15 cellular contexts compared by ENCODE assay signal in the genomic region with DNA sequence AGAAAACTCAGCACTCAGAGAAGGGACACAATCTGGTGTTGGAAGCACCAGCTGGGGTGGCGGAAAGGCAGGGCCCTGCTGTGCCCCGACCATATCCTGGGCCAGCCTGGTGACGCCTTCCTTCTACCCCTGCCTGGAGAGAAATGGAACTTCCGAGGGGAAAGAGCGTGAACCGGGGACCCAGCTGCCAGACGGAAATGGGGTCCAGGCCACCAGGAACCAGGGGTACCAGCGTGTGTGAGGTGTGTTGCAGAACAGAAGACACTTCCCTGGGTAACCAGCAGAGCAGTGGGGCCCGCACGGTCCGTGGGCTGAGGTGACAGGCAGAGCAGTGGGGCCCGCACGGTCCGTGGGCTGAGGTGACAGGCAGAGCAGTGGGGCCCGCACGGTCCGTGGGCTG. TPM values are rescaled to one million over a fixed set of nuclear protein-coding genes. Genes with fewer than 3 reads are reported as not detected.
DNase-seq lines count a peak whose midpoint lies in the region; ATAC-seq and TF ChIP-seq lines count a peak whose summit lies in the region.
"Had no signal": no experiment of that assay in that cellular context is flagged by ENCODE, and none has a peak within 500 bp of the region (broad histone marks: within the 10 kb centered on the region; RNA-seq: fewer than 3 reads in every experiment).

No MANE protein-coding gene starts in this region.

- CTCF ChIA-PET in activated CD8-positive, alpha-beta T cell treated with anti-CD3 and anti-CD28 coated beads for 36 hours (lab: Charles Lee), result interaction anchor here (1.1 kb wide), 1 partner anchor 83 kb away, joined by 3 read pairs; no protein-coding TSS in a partner anchor
- CTCF ChIA-PET in activated CD8-positive, alpha-beta T cell treated with anti-CD3 and anti-CD28 coated beads, Interleukin-2, amount 10 ng/mL, durations not matched to agents 7 days and 5 days (lab: Charles Lee), result no interaction called here
- CTCF ChIA-PET in RWPE1 (lab: Yijun Ruan, JAX), result no interaction called here
- CTCF ChIA-PET in activated CD4-positive, alpha-beta memory T cell treated with anti-CD3 and anti-CD28 coated beads, Interleukin-2, amount 10 ng/mL, durations not matched to agents 7 days and 5 days (lab: Charles Lee), result no interaction called here

- peaks cover 12% of the 10 kb centered on the region for H3K9me3 ChIP-seq in psoas muscle
- H3K9me3 ChIP-seq in lower lobe of right lung, result peaks cover 8% of the 10 kb centered on the region

- POLR2A ChIA-PET in activated CD8-positive, alpha-beta T cell treated with anti-CD3 and anti-CD28 coated beads for 36 hours (lab: Charles Lee), result interaction anchor here (0.7 kb wide), 1 partner anchor 184 kb away, joined by 3 read pairs; no protein-coding TSS in a partner anchor
- POLR2A ChIA-PET in activated CD8-positive, alpha-beta T cell treated with anti-CD3 and anti-CD28 coated beads, Interleukin-2, amount 10 ng/mL, durations not matched to agents 7 days and 5 days (lab: Charles Lee), result no interaction called here
- POLR2A ChIA-PET in RWPE1 (lab: Yijun Ruan, JAX; ENCODE audit: low non-redundant PET), result no interaction called here
- POLR2A ChIA-PET in activated CD4-positive, alpha-beta memory T cell treated with anti-CD3 and anti-CD28 coated beads, Interleukin-2, amount 10 ng/mL, durations not matched to agents 7 days and 5 days (lab: Charles Lee), result no interaction called here

- peaks cover 13% of the 10 kb centered on the region for H3K9me3 Mint-ChIP-seq in activated CD8-positive, alpha-beta T cell treated with anti-CD3 and anti-CD28 coated beads for 36 hours
- H3K9me3 Mint-ChIP-seq in activated CD8-positive, alpha-beta T cell treated with anti-CD3 and anti-CD28 coated beads, Interleukin-2, amount 10 ng/mL, durations not matched to agents 7 days and 5 days (ENCODE audit: insufficient read depth), result peaks cover 13% of the 10 kb centered on the region
- H3K9me3 Mint-ChIP-seq in activated CD4-positive, alpha-beta memory T cell treated with anti-CD3 and anti-CD28 coated beads, Interleukin-2, amount 10 ng/mL, durations not matched to agents 7 days and 5 days, result peaks cover 9% of the 10 kb centered on the region

- H3K4me3 ChIP-seq in psoas muscle (no peak overlapping the region), lower lobe of right lung (no peak overlapping the region)

- 90 to 96% (median 96%) methylated on average over 11 to 14 of the region's 17 CpGs for WGBS in psoas muscle, 3 donors

- peak overlapping the region; percentile 30 for H3K27ac Mint-ChIP-seq in activated CD8-positive, alpha-beta T cell treated with anti-CD3 and anti-CD28 coated beads for 36 hours
- no peak overlapping the region for H3K27ac Mint-ChIP-seq in activated CD8-positive, alpha-beta T cell treated with anti-CD3 and anti-CD28 coated beads, Interleukin-2, amount 10 ng/mL, durations not matched to agents 7 days and 5 days
- no peak overlapping the region for H3K27ac Mint-ChIP-seq in activated CD4-positive, alpha-beta memory T cell treated with anti-CD3 and anti-CD28 coated beads, Interleukin-2, amount 10 ng/mL, durations not matched to agents 7 days and 5 days
- H3K27ac Mint-ChIP-seq: CD14-positive monocyte had no signal

- peak; percentile 27 for DNase-seq in activated CD8-positive, alpha-beta T cell treated with anti-CD3 and anti-CD28 coated beads for 36 hours
- DNase-seq in activated CD8-positive, alpha-beta T cell treated with anti-CD3 and anti-CD28 coated beads, Interleukin-2, amount 10 ng/mL, durations not matched to agents 7 days and 5 days, result no peak
- DNase-seq in RWPE1 (ENCODE audit: low spot score) (no peak), psoas muscle (peak; percentile 2 to 30), lower lobe of right lung (no peak)
- DNase-seq in activated CD4-positive, alpha-beta memory T cell treated with anti-CD3 and anti-CD28 coated beads, Interleukin-2, amount 10 ng/mL, durations not matched to agents 7 days and 5 days, result no peak
- DNase-seq: KBM-7, NCI-H1436 treated with DMSO at 0.1 percent for 48 hours, NCI-H2029 treated with DMSO at 0.1 percent for 48 hours, NCI-H748 treated with DMSO at 0.1 percent for 48 hours, PC-3 had no signal

- no peak overlapping the region for H3K4me3 Mint-ChIP-seq in activated CD8-positive, alpha-beta T cell treated with anti-CD3 and anti-CD28 coated beads for 36 hours
- H3K4me3 Mint-ChIP-seq in activated CD8-positive, alpha-beta T cell treated with anti-CD3 and anti-CD28 coated beads, Interleukin-2, amount 10 ng/mL, durations not matched to agents 7 days and 5 days, result no peak overlapping the region
- H3K4me3 Mint-ChIP-seq in activated CD4-positive, alpha-beta memory T cell treated with anti-CD3 and anti-CD28 coated beads, Interleukin-2, amount 10 ng/mL, durations not matched to agents 7 days and 5 days, result no peak overlapping the region
- H3K4me3 Mint-ChIP-seq: CD14-positive monocyte had no signal

- H3K27me3 Mint-ChIP-seq in activated CD8-positive, alpha-beta T cell treated with anti-CD3 and anti-CD28 coated beads for 36 hours, result no peaks in the 10 kb centered on the region
- H3K27me3 Mint-ChIP-seq in activated CD8-positive, alpha-beta T cell treated with anti-CD3 and anti-CD28 coated beads, Interleukin-2, amount 10 ng/mL, durations not matched to agents 7 days and 5 days (ENCODE audit: low read depth), result peaks cover 6% of the 10 kb centered on the region
- peaks cover 7% of the 10 kb centered on the region for H3K27me3 Mint-ChIP-seq in activated CD4-positive, alpha-beta memory T cell treated with anti-CD3 and anti-CD28 coated beads, Interleukin-2, amount 10 ng/mL, durations not matched to agents 7 days and 5 days

- H3K36me3 Mint-ChIP-seq in activated CD8-positive, alpha-beta T cell treated with anti-CD3 and anti-CD28 coated beads for 36 hours (ENCODE audit: low read depth), result peaks cover 16% of the 10 kb centered on the region
- no peaks in the 10 kb centered on the region for H3K36me3 Mint-ChIP-seq in activated CD8-positive, alpha-beta T cell treated with anti-CD3 and anti-CD28 coated beads, Interleukin-2, amount 10 ng/mL, durations not matched to agents 7 days and 5 days (ENCODE audit: low read depth)
- peaks cover 6% of the 10 kb centered on the region for H3K36me3 Mint-ChIP-seq in activated CD4-positive, alpha-beta memory T cell treated with anti-CD3 and anti-CD28 coated beads, Interleukin-2, amount 10 ng/mL, durations not matched to agents 7 days and 5 days (ENCODE audit: low read depth)

- H3K4me1 ChIP-seq in psoas muscle (peaks cover 11% of the 10 kb centered on the region), lower lobe of right lung (peaks cover under 1% of the 10 kb centered on the region)

- peak overlapping the region; percentile 6; the same call in 1 of the 2 replicates for H3K27ac ChIP-seq in RWPE1
- peak overlapping the region; percentile 92 for H3K27ac ChIP-seq in layer of hippocampus (ENCODE audit: low read depth, low read length)
- H3K27ac ChIP-seq in psoas muscle, result no peak overlapping the region
- no peak overlapping the region for H3K27ac ChIP-seq in lower lobe of right lung

- intact Hi-C loops in activated CD8-positive, alpha-beta T cell treated with anti-CD3 and anti-CD28 coated beads for 36 hours (cut with micrococcal nuclease), result no loop called here
- intact Hi-C loops in psoas muscle (cut with DNase I) (no loop called here), lower lobe of right lung (cut with DNase I) (no loop called here)

- TF ChIP-seq CTCF in activated CD8-positive, alpha-beta T cell treated with anti-CD3 and anti-CD28 coated beads for 36 hours (IDR thresholded peaks at IDR 0.05), result no peak
- no peak for TF ChIP-seq CTCF in RWPE1 (conservative IDR thresholded peaks at IDR 0.05; ENCODE audit: low read depth)
- no peak for TF ChIP-seq CTCF in psoas muscle (IDR thresholded peaks at IDR 0.05)
- no peak for TF ChIP-seq CTCF in lower lobe of right lung (IDR thresholded peaks at IDR 0.05)

- no peaks in the 10 kb centered on the region for H3K27me3 ChIP-seq in layer of hippocampus (ENCODE audit: control insufficient read depth, insufficient read depth, low read length)
- no peaks in the 10 kb centered on the region for H3K27me3 ChIP-seq in psoas muscle (ENCODE audit: insufficient read depth in 3 of 3, low read length in 2 of 3)
- H3K27me3 ChIP-seq in lower lobe of right lung (ENCODE audit: low read depth), result no peaks in the 10 kb centered on the region

- no peaks in the 10 kb centered on the region for H3K36me3 ChIP-seq in psoas muscle (ENCODE audit: insufficient read depth in 1 of 2, low read depth in 1 of 2)
- H3K36me3 ChIP-seq in lower lobe of right lung, result no peaks in the 10 kb centered on the region

- peaks cover 17% of the 10 kb centered on the region for H3K4me1 Mint-ChIP-seq in activated CD8-positive, alpha-beta T cell treated with anti-CD3 and anti-CD28 coated beads for 36 hours (ENCODE audit: low read depth)
- no peaks in the 10 kb centered on the region for H3K4me1 Mint-ChIP-seq in activated CD8-positive, alpha-beta T cell treated with anti-CD3 and anti-CD28 coated beads, Interleukin-2, amount 10 ng/mL, durations not matched to agents 7 days and 5 days (ENCODE audit: low read depth)
- no peaks in the 10 kb centered on the region for H3K4me1 Mint-ChIP-seq in activated CD4-positive, alpha-beta memory T cell treated with anti-CD3 and anti-CD28 coated beads, Interleukin-2, amount 10 ng/mL, durations not matched to agents 7 days and 5 days
- H3K4me1 Mint-ChIP-seq: CD14-positive monocyte had no signal

- ATAC-seq in activated CD8-positive, alpha-beta T cell treated with anti-CD3 and anti-CD28 coated beads for 36 hours, result no peak
- ATAC-seq in activated CD8-positive, alpha-beta T cell treated with anti-CD3 and anti-CD28 coated beads, Interleukin-2, amount 10 ng/mL, durations not matched to agents 7 days and 5 days, result no peak
- ATAC-seq in psoas muscle, result no peak
- no peak for ATAC-seq in lower lobe of right lung
- ATAC-seq in HG02885 (IDR thresholded peaks at IDR 0.05; ENCODE audit: poor library complexity, unreplicated experiment), result no peak
- ATAC-seq: PC-3 had no signal

RNA-seq across cellular contexts. Expression of gene RAB40B, which starts 6.8 kb away (rescaled TPM):
- total RNA-seq in activated CD8-positive, alpha-beta T cell treated with anti-CD3 and anti-CD28 coated beads for 36 hours, result 1 to 10 TPM; 1.6 to 3.4 TPM
- 1 to 10 TPM; 1.3 to 2.2 TPM for total RNA-seq in activated CD8-positive, alpha-beta T cell treated with anti-CD3 and anti-CD28 coated beads, Interleukin-2, amount 10 ng/mL, durations not matched to agents 7 days and 5 days
- 10 to 100 TPM; 12.6 to 42.9 (median 30.4) TPM for total RNA-seq in psoas muscle
- polyA plus RNA-seq in psoas muscle, result 10 to 100 TPM in 2 of 3 donors, 1 to 10 TPM in 1; 3.9 to 19.4 (median 12.6) TPM
- total RNA-seq in lower lobe of right lung, result 10.2 TPM
- total RNA-seq in activated CD4-positive, alpha-beta memory T cell treated with anti-CD3 and anti-CD28 coated beads, Interleukin-2, amount 10 ng/mL, durations not matched to agents 7 days and 5 days, result 1 to 10 TPM; 1.4 to 2.0 TPM

RNA-seq across cellular contexts. Expression of gene FN3KRP, which starts 24.8 kb away (rescaled TPM):
- 10 to 100 TPM; 28.3 to 32.8 TPM for total RNA-seq in activated CD8-positive, alpha-beta T cell treated with anti-CD3 and anti-CD28 coated beads for 36 hours
- total RNA-seq in activated CD8-positive, alpha-beta T cell treated with anti-CD3 and anti-CD28 coated beads, Interleukin-2, amount 10 ng/mL, durations not matched to agents 7 days and 5 days, result 10 to 100 TPM; 41.8 to 43.8 TPM
- total RNA-seq in psoas muscle (10 to 100 TPM in 2 of 4 donors, 1 to 10 TPM in 2; 7.9 to 12.7 (median 9.9) TPM), lower lobe of right lung (28.1 TPM)
- polyA plus RNA-seq in psoas muscle, result 10 to 100 TPM in 2 of 3 donors, 1 to 10 TPM in 1; 5.0 to 15.7 (median 10.6) TPM
- total RNA-seq in activated CD4-positive, alpha-beta memory T cell treated with anti-CD3 and anti-CD28 coated beads, Interleukin-2, amount 10 ng/mL, durations not matched to agents 7 days and 5 days, result 10 to 100 TPM; 30.4 to 32.1 TPM

RNA-seq across cellular contexts. Expression of gene WDR45B, which starts 43.5 kb away (rescaled TPM):
- 100 to 1,000 TPM; 127 to 132 TPM for total RNA-seq in activated CD8-positive, alpha-beta T cell treated with anti-CD3 and anti-CD28 coated beads for 36 hours
- total RNA-seq in activated CD8-positive, alpha-beta T cell treated with anti-CD3 and anti-CD28 coated beads, Interleukin-2, amount 10 ng/mL, durations not matched to agents 7 days and 5 days, result 10 to 100 TPM; 38.2 to 40.2 TPM
- total RNA-seq in psoas muscle (10 to 100 TPM; 25.1 to 35.7 (median 30.9) TPM), lower lobe of right lung (66.1 TPM)
- 10 to 100 TPM; 21.4 to 62.7 (median 43.5) TPM for polyA plus RNA-seq in psoas muscle
- 10 to 100 TPM; 41.0 to 42.9 TPM for total RNA-seq in activated CD4-positive, alpha-beta memory T cell treated with anti-CD3 and anti-CD28 coated beads, Interleukin-2, amount 10 ng/mL, durations not matched to agents 7 days and 5 days

RNA-seq across cellular contexts. Expression of gene FN3K, which starts 43.7 kb away (rescaled TPM):
- total RNA-seq in activated CD8-positive, alpha-beta T cell treated with anti-CD3 and anti-CD28 coated beads for 36 hours, result 1 to 10 TPM in 1 of 2 experiments, under 1 TPM in 1; 0.96 to 1.2 TPM
- total RNA-seq in activated CD8-positive, alpha-beta T cell treated with anti-CD3 and anti-CD28 coated beads, Interleukin-2, amount 10 ng/mL, durations not matched to agents 7 days and 5 days, result 1 to 10 TPM; 1.7 to 1.9 TPM
- 10 to 100 TPM in 3 of 4 donors, 1 to 10 TPM in 1; 5.9 to 22.3 (median 18.1) TPM for total RNA-seq in psoas muscle
- polyA plus RNA-seq in psoas muscle, result 10 to 100 TPM in 1 of 3 donors, 1 to 10 TPM in 2; 6.1 to 10.1 (median 8.1) TPM
- total RNA-seq in lower lobe of right lung, result 27.9 TPM
- total RNA-seq in activated CD4-positive, alpha-beta memory T cell treated with anti-CD3 and anti-CD28 coated beads, Interleukin-2, amount 10 ng/mL, durations not matched to agents 7 days and 5 days, result 1 to 10 TPM; 2.4 to 3.7 TPM
- total RNA-seq: Daoy had no signal
- polyA plus RNA-seq: CD14-positive monocyte had no signal

Comparison
In these comparisons a context has a peak if more than half of its experiments do, and no peak if none do; other contexts are left out.
1. DNase-seq: peak in activated CD8-positive, alpha-beta T cell treated with anti-CD3 and anti-CD28 coated beads for 36 hours (single experiment) and psoas muscle (2 of 2); none in activated CD8-positive, alpha-beta T cell treated with anti-CD3 and anti-CD28 coated beads, Interleukin-2, amount 10 ng/mL, durations not matched to agents 7 days and 5 days (single experiment), RWPE1 (single experiment), lower lobe of right lung (single experiment) and activated CD4-positive, alpha-beta memory T cell treated with anti-CD3 and anti-CD28 coated beads, Interleukin-2, amount 10 ng/mL, durations not matched to agents 7 days and 5 days (single experiment).
2. H3K27ac ChIP-seq: peak in RWPE1 (single experiment) and layer of hippocampus (single experiment); none in psoas muscle (single experiment) and lower lobe of right lung (single experiment).